Comparison of ENCODE assay signal across 9 cellular contexts in genomic region chr10:73920084-73920483, GRCh38. TPM values are rescaled to one million over a fixed set of nuclear protein-coding genes. Genes with fewer than 3 reads are reported as not detected.
DNase-seq lines count a peak whose midpoint lies in the region; ATAC-seq, FAIRE-seq and TF ChIP-seq lines count a peak whose summit lies in the region.
"Had no signal": no experiment of that assay in that cellular context is flagged by ENCODE, and none has a peak within 500 bp of the region (broad histone marks: within the 10 kb centered on the region; RNA-seq: fewer than 3 reads in every experiment).

No MANE protein-coding gene starts in this region.

- H3K27me3 Mint-ChIP-seq in CD4-positive, CD25-positive, alpha-beta regulatory T cell = no peaks in the 10 kb centered on the region

- no peak overlapping the region for H3K4me3 ChIP-seq in CD4-positive, CD25-positive, alpha-beta regulatory T cell (ENCODE audit: low read depth, low read length)
- H3K4me3 ChIP-seq in bronchial epithelial cell (ENCODE audit: low read depth, low read length) (no peak overlapping the region), mucosa of rectum (ENCODE audit: low read length in 2 of 2) (no peak overlapping the region)

- no peaks in the 10 kb centered on the region for H3K36me3 ChIP-seq in CD4-positive, CD25-positive, alpha-beta regulatory T cell (ENCODE audit: control insufficient read depth, insufficient read depth, low read length)
- H3K36me3 ChIP-seq in bronchial epithelial cell (ENCODE audit: control insufficient read depth, insufficient read depth, low read length) = peaks cover 10% of the 10 kb centered on the region
- H3K36me3 ChIP-seq in mucosa of rectum (ENCODE audit: control insufficient read depth in 2 of 2, insufficient read depth in 2 of 2, low read length in 2 of 2) = no peaks in the 10 kb centered on the region

- peaks cover 3% of the 10 kb centered on the region for H3K27me3 ChIP-seq in CD4-positive, CD25-positive, alpha-beta regulatory T cell (ENCODE audit: control insufficient read depth, insufficient read depth, low read length)
- H3K27me3 ChIP-seq in bronchial epithelial cell (ENCODE audit: control insufficient read depth, insufficient read depth, low read length) (no peaks in the 10 kb centered on the region), mucosa of rectum (ENCODE audit: control insufficient read depth in 2 of 2, insufficient read depth in 2 of 2, low read length in 2 of 2) (no peaks in the 10 kb centered on the region)

- TF ChIP-seq CTCF in bronchial epithelial cell (IDR thresholded peaks at IDR 0.05; ENCODE audit: insufficient read depth, low read length, severe bottlenecking) = peak; percentile 20

- no peak for FAIRE-seq in bronchial epithelial cell (lab: Jason Lieb, UNC)
- no peak for FAIRE-seq in H54 (lab: Jason Lieb, UNC)

- DNase-seq in CD4-positive, CD25-positive, alpha-beta regulatory T cell = peak in 1 of 3 donors; percentile 63
- peak; percentile 31 for DNase-seq in KG1 (lab: John Stamatoyannopoulos, UW)
- peak; percentile 94 for DNase-seq in bronchial epithelial cell (ENCODE audit: low read depth)
- DNase-seq in H54 (ENCODE audit: insufficient read length, low spot score) = no peak
- DNase-seq in midbrain (lab: John Stamatoyannopoulos, UW) = no peak
- DNase-seq in central memory CD4-positive, alpha-beta T cell = no peak
- no peak for DNase-seq in activated CD8-positive, alpha-beta memory T cell treated with anti-CD3 and anti-CD28 coated beads for 24 hours

- H3K27ac ChIP-seq in CD4-positive, CD25-positive, alpha-beta regulatory T cell (ENCODE audit: insufficient read depth, low read length, poor library complexity, severe bottlenecking) = no peak overlapping the region
- H3K27ac ChIP-seq in mucosa of rectum (ENCODE audit: low read depth in 2 of 2, low read length in 2 of 2) = peak overlapping the region; percentile 30 to 52

- peaks cover 22% of the 10 kb centered on the region for H3K4me1 ChIP-seq in CD4-positive, CD25-positive, alpha-beta regulatory T cell (ENCODE audit: control insufficient read depth, insufficient read depth, low read length, poor library complexity, severe bottlenecking)
- H3K4me1 ChIP-seq in mucosa of rectum (ENCODE audit: control insufficient read depth in 2 of 2, insufficient read depth in 2 of 2, low read length in 2 of 2) = peaks cover 14 to 16% of the 10 kb centered on the region in 2 donors

- H3K4me3 Mint-ChIP-seq in CD4-positive, CD25-positive, alpha-beta regulatory T cell = peak overlapping the region in 3 of 4 donors; percentile 30 to 66 (median 46)
- H3K4me3 Mint-ChIP-seq: activated naive CD4-positive, alpha-beta T cell treated with anti-CD3 and anti-CD28 coated beads, Interleukin-2, amount 50 U/mL, for 24 hours had no signal

- no peaks in the 10 kb centered on the region for H3K9me3 ChIP-seq in CD4-positive, CD25-positive, alpha-beta regulatory T cell (ENCODE audit: control insufficient read depth in 2 of 2, low read length in 2 of 2)
- H3K9me3 ChIP-seq in mucosa of rectum (ENCODE audit: control insufficient read depth in 2 of 2, low read length in 2 of 2) = no peaks in the 10 kb centered on the region

- H3K27ac Mint-ChIP-seq in CD4-positive, CD25-positive, alpha-beta regulatory T cell = peak overlapping the region in 2 of 3 donors; percentile 32 to 55
- H3K27ac Mint-ChIP-seq: activated naive CD4-positive, alpha-beta T cell treated with anti-CD3 and anti-CD28 coated beads, Interleukin-2, amount 50 U/mL, for 24 hours had no signal

- ATAC-seq in CD4-positive, CD25-positive, alpha-beta regulatory T cell (ENCODE audit: low read depth in 2 of 2) = peak; percentile 53 to 56

- no peak overlapping the region for H3K9ac ChIP-seq in mucosa of rectum (ENCODE audit: low read depth in 1 of 2, low read length in 2 of 2)

- H3K9me3 Mint-ChIP-seq in CD4-positive, CD25-positive, alpha-beta regulatory T cell = peaks cover 0 to 6% (median 0%) of the 10 kb centered on the region in 7 donors
- H3K9me3 Mint-ChIP-seq: activated naive CD4-positive, alpha-beta T cell treated with anti-CD3 and anti-CD28 coated beads, Interleukin-2, amount 50 U/mL, for 24 hours had no signal

- H3K36me3 Mint-ChIP-seq in CD4-positive, CD25-positive, alpha-beta regulatory T cell = no peaks in the 10 kb centered on the region
- H3K36me3 Mint-ChIP-seq: activated naive CD4-positive, alpha-beta T cell treated with anti-CD3 and anti-CD28 coated beads, Interleukin-2, amount 50 U/mL, for 24 hours had no signal

- TF ChIP-seq POLR2A in H54 (IDR thresholded peaks at IDR 0.05; ENCODE audit: low read depth, low read length) = no peak

- H3K4me1 Mint-ChIP-seq in CD4-positive, CD25-positive, alpha-beta regulatory T cell = peaks cover 6 to 43% (median 20%) of the 10 kb centered on the region in 4 donors

RNA-seq across cellular contexts. Expression of gene PLAU, which starts 9.2 kb away (rescaled TPM):
- 0.35 TPM for total RNA-seq in CD4-positive, CD25-positive, alpha-beta regulatory T cell
- polyA plus RNA-seq in CD4-positive, CD25-positive, alpha-beta regulatory T cell = not detected
- 26.3 and 30.0 TPM in 2 replicates for total RNA-seq in bronchial epithelial cell

RNA-seq across cellular contexts. Expression of gene CAMK2G, which starts 45.7 kb away (rescaled TPM):
- total RNA-seq in CD4-positive, CD25-positive, alpha-beta regulatory T cell = 58.8 TPM
- polyA plus RNA-seq in CD4-positive, CD25-positive, alpha-beta regulatory T cell = 1 to 10 TPM; 4.3 to 5.3 (median 4.7) TPM
- total RNA-seq in bronchial epithelial cell = 13.4 and 16.5 TPM in 2 replicates

Comparison
In these comparisons a context has a peak if more than half of its experiments do, and no peak if none do; other contexts are left out.
1. DNase-seq: peak in KG1 (single experiment) and bronchial epithelial cell (single experiment); none in H54 (single experiment), midbrain (single experiment), central memory CD4-positive, alpha-beta T cell (single experiment) and activated CD8-positive, alpha-beta memory T cell treated with anti-CD3 and anti-CD28 coated beads for 24 hours (single experiment).
2. RNA of gene PLAU, which starts 9.2 kb away (total RNA-seq): 26.3 to 30.0 TPM in bronchial epithelial cell; 0.35 TPM in CD4-positive, CD25-positive, alpha-beta regulatory T cell (single experiment); every median in the first group is over 10 times any median in the second.